In the genomic region with DNA sequence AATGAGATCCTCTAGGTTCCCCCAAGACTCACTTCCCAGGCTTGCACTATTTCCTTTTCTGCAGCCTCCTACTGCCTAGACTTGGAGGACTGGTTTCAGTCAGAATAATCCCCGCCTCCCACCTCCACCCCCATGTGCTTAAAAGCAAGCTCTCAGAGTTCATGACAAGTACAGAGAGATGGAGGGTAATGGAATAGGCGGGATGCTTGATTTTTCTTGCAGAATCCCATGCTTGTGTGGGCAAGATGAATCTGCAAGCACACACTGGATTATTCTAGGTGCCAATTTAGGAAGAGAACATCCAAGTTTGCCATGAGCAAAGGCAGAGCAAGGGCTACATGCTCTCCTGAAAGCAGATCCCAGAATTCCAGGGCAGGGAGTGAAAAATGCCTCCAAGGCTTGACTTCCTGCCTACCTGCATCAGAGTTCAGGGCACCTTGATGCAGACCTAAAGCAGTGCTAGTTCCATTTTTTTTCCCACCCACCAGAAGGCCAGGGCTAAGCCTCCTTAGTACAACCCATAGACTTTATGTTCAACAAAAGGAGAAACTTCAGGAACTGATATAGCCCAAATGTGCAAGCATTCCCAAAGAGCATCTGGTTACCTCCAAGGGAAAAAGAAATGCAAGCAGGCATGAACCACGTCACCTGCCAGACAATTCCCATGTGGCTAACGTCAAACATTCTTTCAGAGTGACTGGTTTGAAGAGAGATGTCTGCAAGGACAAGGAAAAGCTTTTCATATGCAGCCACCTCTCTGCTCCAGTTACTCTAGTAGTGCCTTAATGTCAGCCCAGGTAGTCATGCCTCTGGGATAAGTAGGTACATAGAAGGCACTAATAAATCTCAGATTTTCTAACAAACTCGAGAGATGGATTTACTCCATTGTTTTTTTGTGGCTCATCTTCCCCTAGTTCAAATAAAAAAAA, we compare ENCODE assay signal across 2 cellular contexts.
TF ChIP-seq lines count a peak whose summit lies in the region.

No MANE protein-coding gene starts in this region.

TF ChIP-seq in A549, 52 proteins besides CTCF, POLR2A, EP300 and RAD21:
- TF ChIP-seq MAFK (IDR thresholded peaks at IDR 0.05; ENCODE audit: partially characterized antibody) (peak; percentile 50), ZFP36 (IDR thresholded peaks at IDR 0.05; ENCODE audit: borderline replicate concordance, partially characterized antibody) (no peak), FOSB (CRISPR knock-in tag; IDR thresholded peaks at IDR 0.05) (no peak), CEBPB (IDR thresholded peaks at IDR 0.05) (no peak), EHF (CRISPR knock-in tag; IDR thresholded peaks at IDR 0.05) (peak; percentile 50; the same call in 1 of the 2 replicates), FOSL2 (IDR thresholded peaks at IDR 0.05) (peak; percentile 29; the same call in 1 of the 2 replicates), FOSL2 (CRISPR knock-in tag; IDR thresholded peaks at IDR 0.05) (peak; percentile 78), HOXB5 (CRISPR knock-in tag; IDR thresholded peaks at IDR 0.05) (peak; percentile 33; the same call in 1 of the 2 replicates), TFCP2L1 (CRISPR knock-in tag; IDR thresholded peaks at IDR 0.05) (no peak), JUNB (IDR thresholded peaks at IDR 0.05) (peak; percentile 57), SMC3 (IDR thresholded peaks at IDR 0.05) (0 out of 3 replicates have a peak, but pooled peaks have one; percentile 6), RCOR1 (IDR thresholded peaks at IDR 0.05; ENCODE audit: low read depth, low read length) (no peak), NPAS2 (CRISPR knock-in tag; IDR thresholded peaks at IDR 0.05; ENCODE audit: borderline replicate concordance) (no peak), GATA3 (IDR thresholded peaks at IDR 0.05; ENCODE audit: borderline replicate concordance) (peak; percentile 58; the same call in 1 of the 2 replicates), CBX8 (IDR thresholded peaks at IDR 0.05) (no peak), CHD4 (IDR thresholded peaks at IDR 0.05; ENCODE audit: borderline replicate concordance) (no peak), TP53 (CRISPR knock-in tag; IDR thresholded peaks at IDR 0.05) (no peak), HOXB13 (CRISPR knock-in tag; IDR thresholded peaks at IDR 0.05; ENCODE audit: low read depth) (no peak)
- TF ChIP-seq, protein P1, sequence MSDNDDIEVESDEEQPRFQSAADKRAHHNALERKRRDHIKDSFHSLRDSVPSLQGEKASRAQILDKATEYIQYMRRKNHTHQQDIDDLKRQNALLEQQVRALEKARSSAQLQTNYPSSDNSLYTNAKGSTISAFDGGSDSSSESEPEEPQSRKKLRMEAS (IDR thresholded peaks at IDR 0.05): peak; percentile 55
TF ChIP-seq in A549: peak in this region for 8.

TF ChIP-seq in HEK293, 187 proteins besides CTCF, POLR2A, EP300 and RAD21 (continued from another document):
- TF ChIP-seq ZNF776 (tag by site-specific recombination; IDR thresholded peaks at IDR 0.05; ENCODE audit: borderline replicate concordance): no peak
- TF ChIP-seq, protein P2, sequence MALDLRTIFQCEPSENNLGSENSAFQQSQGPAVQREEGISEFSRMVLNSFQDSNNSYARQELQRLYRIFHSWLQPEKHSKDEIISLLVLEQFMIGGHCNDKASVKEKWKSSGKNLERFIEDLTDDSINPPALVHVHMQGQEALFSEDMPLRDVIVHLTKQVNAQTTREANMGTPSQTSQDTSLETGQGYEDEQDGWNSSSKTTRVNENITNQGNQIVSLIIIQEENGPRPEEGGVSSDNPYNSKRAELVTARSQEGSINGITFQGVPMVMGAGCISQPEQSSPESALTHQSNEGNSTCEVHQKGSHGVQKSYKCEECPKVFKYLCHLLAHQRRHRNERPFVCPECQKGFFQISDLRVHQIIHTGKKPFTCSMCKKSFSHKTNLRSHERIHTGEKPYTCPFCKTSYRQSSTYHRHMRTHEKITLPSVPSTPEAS (tag by site-specific recombination; IDR thresholded peaks at IDR 0.05): no peak
- 0 out of 2 replicates have a peak, but pooled peaks have one; percentile 35 for TF ChIP-seq EGR2 (tag by site-specific recombination; IDR thresholded peaks at IDR 0.05; ENCODE audit: low read depth)
- TF ChIP-seq ZNF138 (tag by site-specific recombination; IDR thresholded peaks at IDR 0.05; ENCODE audit: borderline replicate concordance): no peak
